Comparison of ENCODE assay signal across 1 cellular context in the genomic region with DNA sequence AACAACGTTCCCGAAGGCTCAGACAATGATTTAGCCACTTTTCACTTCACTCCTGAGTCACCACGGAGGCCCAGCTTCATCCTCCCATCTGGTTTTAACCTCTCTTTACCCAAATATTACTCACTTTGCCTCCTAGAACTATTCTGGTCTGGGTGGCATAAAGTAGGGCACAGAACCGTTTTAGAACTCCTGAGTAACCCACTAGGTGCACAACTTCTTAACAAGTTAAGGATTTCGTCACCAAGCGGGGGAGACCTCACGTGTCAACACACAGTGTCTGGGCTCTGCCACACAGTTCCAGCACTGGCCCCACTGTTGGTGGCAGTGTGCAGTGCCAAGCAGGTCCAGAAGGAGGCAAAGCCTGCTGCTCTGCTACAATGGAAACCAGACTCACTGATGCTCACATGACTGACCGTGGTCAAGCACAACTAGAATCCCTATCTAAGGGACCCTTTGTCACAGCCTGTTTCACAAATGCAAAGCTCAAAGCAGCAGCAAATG.
TF ChIP-seq lines count a peak whose summit lies in the region.

No MANE protein-coding gene starts in this region.

TF ChIP-seq in GM23338, 12 proteins besides CTCF, POLR2A, EP300 and RAD21 (continued from another document):
- no peak for TF ChIP-seq POLR2AphosphoS5 (IDR thresholded peaks at IDR 0.05; ENCODE audit: low read depth)
- no peak for TF ChIP-seq NANOG (IDR thresholded peaks at IDR 0.05; ENCODE audit: borderline replicate concordance)
- no peak for TF ChIP-seq EZH2phosphoT487 (IDR thresholded peaks at IDR 0.05; ENCODE audit: unreplicated experiment)
- TF ChIP-seq CREB1 (CRISPR knock-in tag; IDR thresholded peaks at IDR 0.05; ENCODE audit: low read depth): no peak
- no peak for TF ChIP-seq STAT1 (IDR thresholded peaks at IDR 0.05; ENCODE audit: unreplicated experiment)
- no peak for TF ChIP-seq ZNF331 (CRISPR knock-in tag; IDR thresholded peaks at IDR 0.05; ENCODE audit: low read depth)
- TF ChIP-seq, protein P1, sequence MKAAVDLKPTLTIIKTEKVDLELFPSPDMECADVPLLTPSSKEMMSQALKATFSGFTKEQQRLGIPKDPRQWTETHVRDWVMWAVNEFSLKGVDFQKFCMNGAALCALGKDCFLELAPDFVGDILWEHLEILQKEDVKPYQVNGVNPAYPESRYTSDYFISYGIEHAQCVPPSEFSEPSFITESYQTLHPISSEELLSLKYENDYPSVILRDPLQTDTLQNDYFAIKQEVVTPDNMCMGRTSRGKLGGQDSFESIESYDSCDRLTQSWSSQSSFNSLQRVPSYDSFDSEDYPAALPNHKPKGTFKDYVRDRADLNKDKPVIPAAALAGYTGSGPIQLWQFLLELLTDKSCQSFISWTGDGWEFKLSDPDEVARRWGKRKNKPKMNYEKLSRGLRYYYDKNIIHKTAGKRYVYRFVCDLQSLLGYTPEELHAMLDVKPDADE (IDR thresholded peaks at IDR 0.05): no peak
- TF ChIP-seq EZH2 (IDR thresholded peaks at IDR 0.05; ENCODE audit: low read depth, unreplicated experiment): no peak
